1 cellular context compared by ENCODE assay signal in genomic region chr19:7799640-7800355, GRCh38.
TF ChIP-seq lines count a peak whose summit lies in the region.

No MANE protein-coding gene starts in this region.

TF ChIP-seq in GM12878, 131 proteins besides CTCF, POLR2A, EP300 and RAD21 (continued from another document and continues in another):
- TF ChIP-seq BMI1 (IDR thresholded peaks at IDR 0.05; ENCODE audit: borderline replicate concordance) (no peak), SUPT20H (IDR thresholded peaks at IDR 0.05; ENCODE audit: borderline replicate concordance, control insufficient read depth, low read depth, low read length) (no peak), GABPA (IDR thresholded peaks at IDR 0.05; ENCODE audit: low read depth) (no peak), LARP7 (IDR thresholded peaks at IDR 0.05) (0 out of 2 replicates have a peak, but pooled peaks have one; percentile 20), CEBPZ (IDR thresholded peaks at IDR 0.05; ENCODE audit: low read depth, low read length) (no peak), ZNF24 (IDR thresholded peaks at IDR 0.05) (peak; percentile 61; the same call in 1 of the 2 replicates), MTA3 (IDR thresholded peaks at IDR 0.05; ENCODE audit: borderline replicate concordance, low read length) (no peak), KDM1A (IDR thresholded peaks at IDR 0.05; ENCODE audit: borderline replicate concordance) (no peak), ZNF384 (IDR thresholded peaks at IDR 0.05; ENCODE audit: borderline replicate concordance, low read depth, low read length) (no peak), SUZ12 (IDR thresholded peaks at IDR 0.05; ENCODE audit: unreplicated experiment) (no peak), ZSCAN29 (IDR thresholded peaks at IDR 0.05) (no peak), NR2F1 (conservative IDR thresholded peaks at IDR 0.05) (no peak), TARDBP (IDR thresholded peaks at IDR 0.05; ENCODE audit: borderline replicate concordance) (no peak), CEBPB (IDR thresholded peaks at IDR 0.05; ENCODE audit: borderline replicate concordance in 1 of 2, low read depth in 2 of 2, low read length in 2 of 2) (no peak), TAF1 (IDR thresholded peaks at IDR 0.05; ENCODE audit: borderline replicate concordance, low read depth, low read length) (no peak), BHLHE40 (IDR thresholded peaks at IDR 0.05; ENCODE audit: borderline replicate concordance in 1 of 2, low read depth in 2 of 2, low read length in 1 of 2) (peak; percentile 32 to 34; a peak in 1 of 4 replicates), CHD4 (IDR thresholded peaks at IDR 0.05) (no peak), ZNF622 (IDR thresholded peaks at IDR 0.05) (no peak), RBBP5 (conservative IDR thresholded peaks at IDR 0.05) (no peak), NFXL1 (IDR thresholded peaks at IDR 0.05; ENCODE audit: borderline replicate concordance) (no peak), BCL11A (IDR thresholded peaks at IDR 0.05; ENCODE audit: low read depth, low read length) (no peak), USF1 (IDR thresholded peaks at IDR 0.05; ENCODE audit: borderline replicate concordance, extremely low read length, insufficient read depth, low read depth, low read length) (no peak), IKZF2 (IDR thresholded peaks at IDR 0.05) (peak; percentile 28 to 32; a peak in 2 of 4 replicates), TCF7 (IDR thresholded peaks at IDR 0.05; ENCODE audit: borderline replicate concordance) (no peak), EED (IDR thresholded peaks at IDR 0.05; ENCODE audit: low read depth) (peak; percentile 42; the same call in 1 of the 2 replicates), BCLAF1 (IDR thresholded peaks at IDR 0.05) (no peak), PKNOX1 (IDR thresholded peaks at IDR 0.05) (no peak), MEF2A (IDR thresholded peaks at IDR 0.05; ENCODE audit: insufficient read depth, low read depth, low read length) (0 out of 2 replicates have a peak, but pooled peaks have one; percentile 27), MTA2 (IDR thresholded peaks at IDR 0.05; ENCODE audit: low read depth) (peak; percentile 30; the same call in 1 of the 2 replicates), BRCA1 (IDR thresholded peaks at IDR 0.05; ENCODE audit: low read depth, low read length) (no peak), ZNF592 (IDR thresholded peaks at IDR 0.05) (no peak), EZH2 (IDR thresholded peaks at IDR 0.05; ENCODE audit: borderline replicate concordance, control insufficient read depth, low read depth, low read length) (no peak), PAX5 (IDR thresholded peaks at IDR 0.05; ENCODE audit: borderline replicate concordance, low read depth, low read length) (no peak), E4F1 (IDR thresholded peaks at IDR 0.05; ENCODE audit: borderline replicate concordance, partially characterized antibody) (peak; percentile 37), RUNX3 (IDR thresholded peaks at IDR 0.05; ENCODE audit: low read length) (peak; percentile 25; the same call in 1 of the 2 replicates), SKIL (IDR thresholded peaks at IDR 0.05; ENCODE audit: low read depth, poor library complexity, severe bottlenecking) (peak; percentile 67), STAT3 (IDR thresholded peaks at IDR 0.05; ENCODE audit: low read depth, low read length) (no peak), HCFC1 (IDR thresholded peaks at IDR 0.05; ENCODE audit: low read length) (no peak), SREBF2 (IDR thresholded peaks at IDR 0.05; ENCODE audit: low read length) (no peak), SMC3 (IDR thresholded peaks at IDR 0.05; ENCODE audit: borderline replicate concordance, low read length) (peak; percentile 79), POLR2AphosphoS2 (IDR thresholded peaks at IDR 0.05; ENCODE audit: low read depth, low read length) (no peak), CBX5 (IDR thresholded peaks at IDR 0.05; ENCODE audit: low read depth) (no peak), YY1 (IDR thresholded peaks at IDR 0.05; ENCODE audit: low read depth, low read length) (peak; percentile 47), MXI1 (IDR thresholded peaks at IDR 0.05; ENCODE audit: low read depth, low read length) (no peak), NFIC (IDR thresholded peaks at IDR 0.05; ENCODE audit: low read depth, low read length) (peak; percentile 47; the same call in 1 of the 2 replicates), EGR1 (IDR thresholded peaks at IDR 0.05; ENCODE audit: borderline replicate concordance in 1 of 2, low read depth in 2 of 2, low read length in 2 of 2) (no peak), RELB (IDR thresholded peaks at IDR 0.05; ENCODE audit: low read depth) (peak; percentile 53; the same call in 1 of the 2 replicates)
